20 cellular contexts compared by ENCODE assay signal in genomic region chr10:1589257-1589656, GRCh38.
DNase-seq lines count a peak whose midpoint lies in the region; ATAC-seq and TF ChIP-seq lines count a peak whose summit lies in the region.
"Had no signal": no experiment of that assay in that cellular context is flagged by ENCODE, and none has a peak within 500 bp of the region (broad histone marks: within the 10 kb centered on the region; RNA-seq: fewer than 3 reads in every experiment).

No MANE protein-coding gene starts in this region.

- H3K4me3 ChIP-seq in neuronal stem cell (ENCODE audit: low read length in 2 of 2), result peak overlapping the region in 1 of 2 donors; percentile 43
- no peak overlapping the region for H3K4me3 ChIP-seq in upper lobe of right lung
- H3K4me3 ChIP-seq: BLaER1 treated with 17β-estradiol and CSF1 and Interleukin-3, amounts not matched to agents 10 nM and 100 nM; GM12878; HAP-1 had no signal

- H3K18ac ChIP-seq in neuronal stem cell (ENCODE audit: low read length), result no peak overlapping the region

- H3K4ac ChIP-seq in neuronal stem cell (ENCODE audit: low read length), result no peak overlapping the region

- no peak overlapping the region for H2AK5ac ChIP-seq in neuronal stem cell (ENCODE audit: low read depth, low read length)

- no peak overlapping the region for H3K9ac ChIP-seq in neuronal stem cell (ENCODE audit: low read depth, low read length, poor library complexity)
- H3K9ac ChIP-seq: BLaER1 treated with 17β-estradiol and CSF1 and Interleukin-3, amounts not matched to agents 10 nM and 100 nM had no signal

- H2AFZ ChIP-seq in neuronal stem cell (ENCODE audit: low read length), result no peak overlapping the region

- peak overlapping the region; percentile 77 for H3K23ac ChIP-seq in neuronal stem cell (ENCODE audit: low read depth, low read length, poor library complexity)

- intact Hi-C loops in upper lobe of right lung (cut with DNase I), result no loop called here

- no peak overlapping the region for H4K91ac ChIP-seq in neuronal stem cell (ENCODE audit: low read depth, low read length, poor library complexity)

- peaks cover 0 to under 1% of the 10 kb centered on the region in 2 donors for H3K4me1 ChIP-seq in neuronal stem cell (ENCODE audit: control insufficient read depth in 2 of 2, insufficient read depth in 1 of 2, low read depth in 1 of 2, low read length in 2 of 2)
- no peaks in the 10 kb centered on the region for H3K4me1 ChIP-seq in upper lobe of right lung
- H3K4me1 ChIP-seq: BLaER1 treated with 17β-estradiol and CSF1 and Interleukin-3, amounts not matched to agents 10 nM and 100 nM; HAP-1 had no signal

- DNase-seq in stimulated activated naive CD8-positive, alpha-beta T cell treated with anti-CD3 and anti-CD28 coated beads, Interleukin-15, amount 100 ng/mL, for 72 hours, result no peak
- no peak for DNase-seq in stimulated activated naive CD8-positive, alpha-beta T cell treated with anti-CD3 and anti-CD28 coated beads, Interleukin-15, Interleukin-2, amounts not matched to agents 100 U/mL and 50 U/mL, for 24 hours
- peak; percentile 26 for DNase-seq in islet precursor cell
- no peak for DNase-seq in neuronal stem cell (ENCODE audit: low spot score)
- DNase-seq in upper lobe of right lung, result no peak
- no peak for DNase-seq in activated T-cell treated with anti-CD3 and anti-CD28 coated beads, Interleukin-2, amount 50 U/mL, for 1 hour
- no peak for DNase-seq in NCI-H2107 treated with DMSO at 0.1 percent for 48 hours (lab: John Stamatoyannopoulos, UW; ENCODE audit: unreplicated experiment)
- DNase-seq: Calu3; CD8-positive, alpha-beta T cell; DMS53; DND-41; EL; GOT3 had no signal

- H2BK5ac ChIP-seq in neuronal stem cell (ENCODE audit: low read length), result no peak overlapping the region

- no peaks in the 10 kb centered on the region for H3K4me1 Mint-ChIP-seq in stimulated activated naive CD8-positive, alpha-beta T cell treated with anti-CD3 and anti-CD28 coated beads, Interleukin-15, amount 100 ng/mL, for 72 hours
- H3K4me1 Mint-ChIP-seq: B cell had no signal

- no peak overlapping the region for H3K4me3 Mint-ChIP-seq in stimulated activated naive CD8-positive, alpha-beta T cell treated with anti-CD3 and anti-CD28 coated beads, Interleukin-15, amount 100 ng/mL, for 72 hours
- H3K4me3 Mint-ChIP-seq: B cell; CD8-positive, alpha-beta T cell; IgD-negative memory B cell had no signal

- peak overlapping the region; percentile 83 for H3K14ac ChIP-seq in neuronal stem cell (ENCODE audit: low read length)

- H2BK15ac ChIP-seq in neuronal stem cell (ENCODE audit: low read length), result no peak overlapping the region

- no peak overlapping the region for H3K4me2 ChIP-seq in neuronal stem cell (ENCODE audit: insufficient read depth, low read length, poor library complexity, severe bottlenecking)
- H3K4me2 ChIP-seq: BLaER1 treated with 17β-estradiol and CSF1 and Interleukin-3, amounts not matched to agents 10 nM and 100 nM had no signal

- peaks cover 0 to 20% of the 10 kb centered on the region in 2 donors for H3K9me3 Mint-ChIP-seq in stimulated activated naive CD8-positive, alpha-beta T cell treated with anti-CD3 and anti-CD28 coated beads, Interleukin-15, amount 100 ng/mL, for 72 hours

- H4K8ac ChIP-seq in neuronal stem cell (ENCODE audit: low read depth, low read length), result peak overlapping the region; percentile 76

- WGBS in neuronal stem cell (ENCODE audit: extremely low coverage in 2 of 2, insufficient read length in 2 of 2, insufficient replicate concordance in 1 of 2), 2 donors, result no CpG with 5 or more reads among the region's 17 CpGs

- H3K27me3 Mint-ChIP-seq in stimulated activated naive CD8-positive, alpha-beta T cell treated with anti-CD3 and anti-CD28 coated beads, Interleukin-15, amount 100 ng/mL, for 72 hours, result no peaks in the 10 kb centered on the region

- no peak for TF ChIP-seq CTCF in upper lobe of right lung (IDR thresholded peaks at IDR 0.05)

- H3K27me3 ChIP-seq in neuronal stem cell (ENCODE audit: control insufficient read depth in 3 of 3, insufficient read depth in 3 of 3, low read depth in 1 of 3, low read length in 3 of 3) (no peaks in the 10 kb centered on the region), upper lobe of right lung (no peaks in the 10 kb centered on the region)
- H3K27me3 ChIP-seq: BLaER1 treated with 17β-estradiol and CSF1 and Interleukin-3, amounts not matched to agents 10 nM and 100 nM had no signal

- no peak overlapping the region for H2BK12ac ChIP-seq in neuronal stem cell (ENCODE audit: low read length)

- no peak overlapping the region for H3K27ac Mint-ChIP-seq in stimulated activated naive CD8-positive, alpha-beta T cell treated with anti-CD3 and anti-CD28 coated beads, Interleukin-15, amount 100 ng/mL, for 72 hours
- H3K27ac Mint-ChIP-seq: B cell; CD8-positive, alpha-beta T cell; IgD-negative memory B cell had no signal

- no peaks in the 10 kb centered on the region for H3K79me1 ChIP-seq in neuronal stem cell (ENCODE audit: low read depth, low read length)

- no peak overlapping the region for H2BK120ac ChIP-seq in neuronal stem cell (ENCODE audit: low read depth, low read length)

- peak; percentile 39 for ATAC-seq in stimulated activated naive CD8-positive, alpha-beta T cell treated with anti-CD3 and anti-CD28 coated beads, Interleukin-15, amount 100 ng/mL, for 72 hours
- no peak for ATAC-seq in stimulated activated naive CD8-positive, alpha-beta T cell treated with anti-CD3 and anti-CD28 coated beads, Interleukin-15, Interleukin-2, amounts not matched to agents 100 U/mL and 50 U/mL, for 24 hours
- peak; percentile 32 for ATAC-seq in upper lobe of right lung
- no peak for ATAC-seq in GM21390 (IDR thresholded peaks at IDR 0.05; ENCODE audit: unreplicated experiment)
- ATAC-seq: CD8-positive, alpha-beta T cell; GM12878; HepG2 had no signal

- H3K9me3 ChIP-seq in neuronal stem cell (replicated peaks in 1 of 2; ENCODE audit: control insufficient read depth in 2 of 2, insufficient read depth in 1 of 2, low read depth in 1 of 2, low read length in 2 of 2) (peaks cover 0 to 2% of the 10 kb centered on the region in 2 donors), upper lobe of right lung (no peaks in the 10 kb centered on the region)
- H3K9me3 ChIP-seq: HAP-1 had no signal

- H3K27ac ChIP-seq in neuronal stem cell (replicated peaks; ENCODE audit: low read length) (no peak overlapping the region), upper lobe of right lung (no peak overlapping the region)
- H3K27ac ChIP-seq: BLaER1 treated with 17β-estradiol and CSF1 and Interleukin-3, amounts not matched to agents 10 nM and 100 nM had no signal

- no peaks in the 10 kb centered on the region for H3K36me3 ChIP-seq in neuronal stem cell (replicated peaks in 1 of 2; ENCODE audit: control insufficient read depth in 2 of 2, insufficient read depth in 2 of 2, low read length in 2 of 2)
- no peaks in the 10 kb centered on the region for H3K36me3 ChIP-seq in upper lobe of right lung
- H3K36me3 ChIP-seq: HAP-1 had no signal

Comparison
In these comparisons a context has a peak if more than half of its experiments do, and no peak if none do; other contexts are left out.
1. ATAC-seq: peak in stimulated activated naive CD8-positive, alpha-beta T cell treated with anti-CD3 and anti-CD28 coated beads, Interleukin-15, amount 100 ng/mL, for 72 hours (single experiment) and upper lobe of right lung (single experiment); none in stimulated activated naive CD8-positive, alpha-beta T cell treated with anti-CD3 and anti-CD28 coated beads, Interleukin-15, Interleukin-2, amounts not matched to agents 100 U/mL and 50 U/mL, for 24 hours (single experiment) and GM21390 (single experiment).